ENCODE assay signal across 1 cellular context in the genomic region with DNA sequence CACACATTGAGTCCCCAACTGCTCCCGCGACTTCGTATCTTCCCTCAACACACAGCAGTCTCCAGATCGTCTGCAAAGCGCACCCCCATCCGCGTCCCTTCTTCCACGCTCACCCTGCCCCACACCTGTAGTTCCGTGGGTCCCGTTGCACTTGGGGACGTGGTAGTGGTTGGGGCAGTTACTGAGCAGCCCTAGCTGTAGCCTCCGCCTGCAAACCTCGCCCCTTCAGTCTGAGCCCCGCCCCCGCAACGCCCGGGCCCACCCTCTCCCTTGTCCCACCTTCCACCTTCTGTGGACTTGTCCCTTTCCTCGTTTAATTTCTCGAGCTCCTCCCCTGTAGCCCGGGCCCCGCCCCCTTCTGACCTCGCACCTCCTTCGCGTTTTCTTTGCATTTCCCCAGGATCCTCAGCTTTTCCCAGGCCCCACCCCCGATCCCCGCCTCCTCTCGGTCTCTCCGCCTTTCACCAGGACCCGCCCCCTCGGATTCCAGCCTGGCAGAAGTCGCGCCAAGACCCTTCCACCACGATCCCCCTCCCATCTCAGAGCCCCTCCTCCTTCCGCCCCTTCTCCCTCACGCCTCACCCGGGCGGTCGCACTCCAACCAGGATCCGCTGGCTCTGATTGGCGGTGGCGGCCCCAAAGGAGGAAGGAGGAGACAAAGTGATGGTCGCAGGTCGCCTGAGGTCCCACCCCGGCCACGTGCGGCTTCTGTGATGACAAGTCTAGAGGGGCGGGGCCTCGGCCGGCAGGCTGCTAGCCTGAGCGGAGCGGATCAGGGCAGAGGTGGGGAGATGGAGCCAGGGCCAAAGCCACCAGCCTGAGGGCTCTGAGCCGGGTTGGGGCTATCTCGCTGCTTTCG.
TF ChIP-seq lines count a peak whose summit lies in the region.

A gene with protein sequence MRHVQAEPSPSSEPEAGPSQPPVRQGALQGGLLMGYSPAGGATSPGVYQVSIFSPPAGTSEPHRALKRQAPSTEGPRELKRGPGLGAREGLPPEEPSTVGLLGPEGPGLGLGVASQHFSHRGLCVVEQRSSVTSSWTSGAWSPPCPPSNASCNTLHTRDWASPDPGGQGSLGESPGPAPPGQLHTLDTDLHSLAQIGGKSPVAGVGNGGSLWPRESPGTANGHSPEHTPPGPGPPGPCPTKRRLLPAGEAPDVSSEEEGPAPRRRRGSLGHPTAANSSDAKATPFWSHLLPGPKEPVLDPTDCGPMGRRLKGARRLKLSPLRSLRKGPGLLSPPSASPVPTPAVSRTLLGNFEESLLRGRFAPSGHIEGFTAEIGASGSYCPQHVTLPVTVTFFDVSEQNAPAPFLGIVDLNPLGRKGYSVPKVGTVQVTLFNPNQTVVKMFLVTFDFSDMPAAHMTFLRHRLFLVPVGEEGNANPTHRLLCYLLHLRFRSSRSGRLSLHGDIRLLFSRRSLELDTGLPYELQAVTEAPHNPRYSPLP (minus strand): TSS at position 183 of the 859 bp plus-strand sequence. CDS start 7,588 bp downstream, outside the sequence.

TF ChIP-seq in HepG2, 621 proteins besides CTCF, POLR2A, EP300 and RAD21 (continued from another document and continues in another):
- TF ChIP-seq, protein P1, sequence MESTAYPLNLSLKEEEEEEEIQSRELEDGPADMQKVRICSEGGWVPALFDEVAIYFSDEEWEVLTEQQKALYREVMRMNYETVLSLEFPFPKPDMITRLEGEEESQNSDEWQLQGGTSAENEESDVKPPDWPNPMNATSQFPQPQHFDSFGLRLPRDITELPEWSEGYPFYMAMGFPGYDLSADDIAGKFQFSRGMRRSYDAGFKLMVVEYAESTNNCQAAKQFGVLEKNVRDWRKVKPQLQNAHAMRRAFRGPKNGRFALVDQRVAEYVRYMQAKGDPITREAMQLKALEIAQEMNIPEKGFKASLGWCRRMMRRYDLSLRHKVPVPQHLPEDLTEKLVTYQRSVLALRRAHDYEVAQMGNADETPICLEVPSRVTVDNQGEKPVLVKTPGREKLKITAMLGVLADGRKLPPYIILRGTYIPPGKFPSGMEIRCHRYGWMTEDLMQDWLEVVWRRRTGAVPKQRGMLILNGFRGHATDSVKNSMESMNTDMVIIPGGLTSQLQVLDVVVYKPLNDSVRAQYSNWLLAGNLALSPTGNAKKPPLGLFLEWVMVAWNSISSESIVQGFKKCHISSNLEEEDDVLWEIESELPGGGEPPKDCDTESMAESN (CRISPR knock-in tag; conservative IDR thresholded peaks at IDR 0.05): no peak
- TF ChIP-seq PHF8 (CRISPR knock-in tag; IDR thresholded peaks at IDR 0.05) (no peak), MEF2D (CRISPR knock-in tag; IDR thresholded peaks at IDR 0.05) (peak; percentile 36; the same call in 1 of the 2 replicates), EED (CRISPR knock-in tag; IDR thresholded peaks at IDR 0.05) (no peak), RXRB (CRISPR knock-in tag; IDR thresholded peaks at IDR 0.05; ENCODE audit: borderline replicate concordance) (peak; percentile 23; the same call in 1 of the 2 replicates), RELA (CRISPR knock-in tag; IDR thresholded peaks at IDR 0.05) (no peak), SAP130 (CRISPR knock-in tag; IDR thresholded peaks at IDR 0.05; ENCODE audit: low read depth) (peak; percentile 74), ZNF230 (CRISPR knock-in tag; IDR thresholded peaks at IDR 0.05) (no peak), ZNF253 (CRISPR knock-in tag; IDR thresholded peaks at IDR 0.05; ENCODE audit: borderline replicate concordance) (no peak), MEIS1 (CRISPR knock-in tag; IDR thresholded peaks at IDR 0.05; ENCODE audit: borderline replicate concordance) (no peak), TCF12 (IDR thresholded peaks at IDR 0.05) (no peak), TCF12 (CRISPR knock-in tag; IDR thresholded peaks at IDR 0.05) (no peak), TOPORS (CRISPR knock-in tag; IDR thresholded peaks at IDR 0.05) (no peak), SRSF1 (optimal IDR thresholded peaks at IDR 0.05; ENCODE audit: low read depth, low read length) (no peak), ZSCAN30 (CRISPR knock-in tag; IDR thresholded peaks at IDR 0.05) (no peak), NONO (IDR thresholded peaks at IDR 0.05) (no peak), NONO (CRISPR knock-in tag; conservative IDR thresholded peaks at IDR 0.05) (0 out of 2 replicates have a peak, but pooled peaks have one; percentile 14), SP1 (IDR thresholded peaks at IDR 0.05) (0 out of 2 replicates have a peak, but pooled peaks have one; percentile 8), SP1 (CRISPR knock-in tag; IDR thresholded peaks at IDR 0.05) (0 out of 2 replicates have a peak, but pooled peaks have one; percentile 49), ZBTB20 (CRISPR knock-in tag; IDR thresholded peaks at IDR 0.05; ENCODE audit: borderline replicate concordance, low read depth) (no peak), ZNF761 (CRISPR knock-in tag; conservative IDR thresholded peaks at IDR 0.05) (no peak), SIN3A (IDR thresholded peaks at IDR 0.05; ENCODE audit: borderline replicate concordance, low read depth, low read length) (peak; percentile 32; the same call in 1 of the 2 replicates), IKZF1 (IDR thresholded peaks at IDR 0.05) (no peak), RNF2 (conservative IDR thresholded peaks at IDR 0.05; ENCODE audit: low read depth) (no peak; the same call in 1 of the 2 replicates), KLF16 (CRISPR knock-in tag; IDR thresholded peaks at IDR 0.05) (0 out of 4 replicates have a peak, but pooled peaks of 1 of the 2 experiments have one; percentile 28), ZNF251 (CRISPR knock-in tag; IDR thresholded peaks at IDR 0.05) (no peak), SSRP1 (CRISPR knock-in tag; IDR thresholded peaks at IDR 0.05) (no peak), PLRG1 (conservative IDR thresholded peaks at IDR 0.05) (no peak), ETV5 (CRISPR knock-in tag; IDR thresholded peaks at IDR 0.05; ENCODE audit: borderline replicate concordance) (no peak), ZNF441 (CRISPR knock-in tag; IDR thresholded peaks at IDR 0.05; ENCODE audit: borderline replicate concordance) (peak; percentile 75; the same call in 1 of the 2 replicates), KDM5B (CRISPR knock-in tag; IDR thresholded peaks at IDR 0.05; ENCODE audit: borderline replicate concordance) (no peak), HNRNPLL (IDR thresholded peaks at IDR 0.05; ENCODE audit: low read depth, low read length, poor library complexity, severe bottlenecking) (peak; percentile 70), ZSCAN31 (CRISPR knock-in tag; IDR thresholded peaks at IDR 0.05; ENCODE audit: low read depth) (peak; percentile 10; the same call in 1 of the 2 replicates), ZNF432 (CRISPR knock-in tag; IDR thresholded peaks at IDR 0.05; ENCODE audit: borderline replicate concordance) (no peak), ZNF776 (CRISPR knock-in tag; IDR thresholded peaks at IDR 0.05) (no peak), ONECUT2 (CRISPR knock-in tag; IDR thresholded peaks at IDR 0.05) (no peak)
- TF ChIP-seq, protein P2, sequence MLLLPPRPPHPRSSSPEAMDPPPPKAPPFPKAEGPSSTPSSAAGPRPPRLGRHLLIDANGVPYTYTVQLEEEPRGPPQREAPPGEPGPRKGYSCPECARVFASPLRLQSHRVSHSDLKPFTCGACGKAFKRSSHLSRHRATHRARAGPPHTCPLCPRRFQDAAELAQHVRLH (CRISPR knock-in tag; IDR thresholded peaks at IDR 0.05; ENCODE audit: borderline replicate concordance, low read depth): no peak
- TF ChIP-seq, protein P3, sequence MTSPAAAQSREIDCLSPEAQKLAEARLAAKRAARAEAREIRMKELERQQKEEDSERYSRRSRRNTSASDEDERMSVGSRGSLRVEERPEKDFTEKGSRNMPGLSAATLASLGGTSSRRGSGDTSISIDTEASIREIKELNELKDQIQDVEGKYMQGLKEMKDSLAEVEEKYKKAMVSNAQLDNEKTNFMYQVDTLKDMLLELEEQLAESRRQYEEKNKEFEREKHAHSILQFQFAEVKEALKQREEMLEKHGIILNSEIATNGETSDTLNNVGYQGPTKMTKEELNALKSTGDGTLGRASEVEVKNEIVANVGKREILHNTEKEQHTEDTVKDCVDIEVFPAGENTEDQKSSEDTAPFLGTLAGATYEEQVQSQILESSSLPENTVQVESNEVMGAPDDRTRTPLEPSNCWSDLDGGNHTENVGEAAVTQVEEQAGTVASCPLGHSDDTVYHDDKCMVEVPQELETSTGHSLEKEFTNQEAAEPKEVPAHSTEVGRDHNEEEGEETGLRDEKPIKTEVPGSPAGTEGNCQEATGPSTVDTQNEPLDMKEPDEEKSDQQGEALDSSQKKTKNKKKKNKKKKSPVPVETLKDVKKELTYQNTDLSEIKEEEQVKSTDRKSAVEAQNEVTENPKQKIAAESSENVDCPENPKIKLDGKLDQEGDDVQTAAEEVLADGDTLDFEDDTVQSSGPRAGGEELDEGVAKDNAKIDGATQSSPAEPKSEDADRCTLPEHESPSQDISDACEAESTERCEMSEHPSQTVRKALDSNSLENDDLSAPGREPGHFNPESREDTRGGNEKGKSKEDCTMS (CRISPR knock-in tag; conservative IDR thresholded peaks at IDR 0.05): no peak
- TF ChIP-seq, protein P4, sequence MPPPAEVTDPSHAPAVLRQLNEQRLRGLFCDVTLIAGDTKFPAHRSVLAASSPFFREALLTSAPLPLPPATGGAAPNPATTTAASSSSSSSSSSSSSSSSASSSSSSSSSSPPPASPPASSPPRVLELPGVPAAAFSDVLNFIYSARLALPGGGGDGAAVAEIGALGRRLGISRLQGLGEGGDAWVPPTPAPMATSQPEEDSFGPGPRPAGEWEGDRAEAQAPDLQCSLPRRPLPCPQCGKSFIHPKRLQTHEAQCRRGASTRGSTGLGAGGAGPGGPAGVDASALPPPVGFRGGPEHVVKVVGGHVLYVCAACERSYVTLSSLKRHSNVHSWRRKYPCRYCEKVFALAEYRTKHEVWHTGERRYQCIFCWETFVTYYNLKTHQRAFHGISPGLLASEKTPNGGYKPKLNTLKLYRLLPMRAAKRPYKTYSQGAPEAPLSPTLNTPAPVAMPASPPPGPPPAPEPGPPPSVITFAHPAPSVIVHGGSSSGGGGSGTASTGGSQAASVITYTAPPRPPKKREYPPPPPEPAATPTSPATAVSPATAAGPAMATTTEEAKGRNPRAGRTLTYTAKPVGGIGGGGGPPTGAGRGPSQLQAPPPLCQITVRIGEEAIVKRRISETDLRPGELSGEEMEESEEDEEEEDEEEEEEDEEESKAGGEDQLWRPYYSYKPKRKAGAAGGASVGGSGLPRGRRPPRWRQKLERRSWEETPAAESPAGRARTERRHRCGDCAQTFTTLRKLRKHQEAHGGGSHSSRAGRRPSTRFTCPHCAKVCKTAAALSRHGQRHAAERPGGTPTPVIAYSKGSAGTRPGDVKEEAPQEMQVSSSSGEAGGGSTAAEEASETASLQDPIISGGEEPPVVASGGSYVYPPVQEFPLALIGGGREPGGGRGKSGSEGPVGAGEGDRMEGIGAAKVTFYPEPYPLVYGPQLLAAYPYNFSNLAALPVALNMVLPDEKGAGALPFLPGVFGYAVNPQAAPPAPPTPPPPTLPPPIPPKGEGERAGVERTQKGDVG (CRISPR knock-in tag; IDR thresholded peaks at IDR 0.05; ENCODE audit: borderline replicate concordance): no peak
- TF ChIP-seq, protein P5, sequence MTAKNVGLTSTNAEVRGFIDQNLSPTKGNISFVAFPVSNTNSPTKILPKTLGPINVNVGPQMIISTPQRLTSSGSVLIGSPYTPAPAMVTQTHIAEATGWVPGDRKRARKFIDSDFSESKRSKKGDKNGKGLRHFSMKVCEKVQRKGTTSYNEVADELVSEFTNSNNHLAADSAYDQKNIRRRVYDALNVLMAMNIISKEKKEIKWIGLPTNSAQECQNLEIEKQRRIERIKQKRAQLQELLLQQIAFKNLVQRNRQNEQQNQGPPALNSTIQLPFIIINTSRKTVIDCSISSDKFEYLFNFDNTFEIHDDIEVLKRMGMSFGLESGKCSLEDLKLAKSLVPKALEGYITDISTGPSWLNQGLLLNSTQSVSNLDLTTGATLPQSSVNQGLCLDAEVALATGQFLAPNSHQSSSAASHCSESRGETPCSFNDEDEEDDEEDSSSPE (CRISPR knock-in tag; IDR thresholded peaks at IDR 0.05): peak; percentile 31; the same call in 1 of the 2 replicates
- TF ChIP-seq, protein P6, sequence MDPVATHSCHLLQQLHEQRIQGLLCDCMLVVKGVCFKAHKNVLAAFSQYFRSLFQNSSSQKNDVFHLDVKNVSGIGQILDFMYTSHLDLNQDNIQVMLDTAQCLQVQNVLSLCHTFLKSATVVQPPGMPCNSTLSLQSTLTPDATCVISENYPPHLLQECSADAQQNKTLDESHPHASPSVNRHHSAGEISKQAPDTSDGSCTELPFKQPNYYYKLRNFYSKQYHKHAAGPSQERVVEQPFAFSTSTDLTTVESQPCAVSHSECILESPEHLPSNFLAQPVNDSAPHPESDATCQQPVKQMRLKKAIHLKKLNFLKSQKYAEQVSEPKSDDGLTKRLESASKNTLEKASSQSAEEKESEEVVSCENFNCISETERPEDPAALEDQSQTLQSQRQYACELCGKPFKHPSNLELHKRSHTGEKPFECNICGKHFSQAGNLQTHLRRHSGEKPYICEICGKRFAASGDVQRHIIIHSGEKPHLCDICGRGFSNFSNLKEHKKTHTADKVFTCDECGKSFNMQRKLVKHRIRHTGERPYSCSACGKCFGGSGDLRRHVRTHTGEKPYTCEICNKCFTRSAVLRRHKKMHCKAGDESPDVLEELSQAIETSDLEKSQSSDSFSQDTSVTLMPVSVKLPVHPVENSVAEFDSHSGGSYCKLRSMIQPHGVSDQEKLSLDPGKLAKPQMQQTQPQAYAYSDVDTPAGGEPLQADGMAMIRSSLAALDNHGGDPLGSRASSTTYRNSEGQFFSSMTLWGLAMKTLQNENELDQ (CRISPR knock-in tag; IDR thresholded peaks at IDR 0.05; ENCODE audit: borderline replicate concordance): no peak
- TF ChIP-seq, protein P7, sequence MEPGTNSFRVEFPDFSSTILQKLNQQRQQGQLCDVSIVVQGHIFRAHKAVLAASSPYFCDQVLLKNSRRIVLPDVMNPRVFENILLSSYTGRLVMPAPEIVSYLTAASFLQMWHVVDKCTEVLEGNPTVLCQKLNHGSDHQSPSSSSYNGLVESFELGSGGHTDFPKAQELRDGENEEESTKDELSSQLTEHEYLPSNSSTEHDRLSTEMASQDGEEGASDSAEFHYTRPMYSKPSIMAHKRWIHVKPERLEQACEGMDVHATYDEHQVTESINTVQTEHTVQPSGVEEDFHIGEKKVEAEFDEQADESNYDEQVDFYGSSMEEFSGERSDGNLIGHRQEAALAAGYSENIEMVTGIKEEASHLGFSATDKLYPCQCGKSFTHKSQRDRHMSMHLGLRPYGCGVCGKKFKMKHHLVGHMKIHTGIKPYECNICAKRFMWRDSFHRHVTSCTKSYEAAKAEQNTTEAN (CRISPR knock-in tag; conservative IDR thresholded peaks at IDR 0.05): no peak
- TF ChIP-seq, protein P8, sequence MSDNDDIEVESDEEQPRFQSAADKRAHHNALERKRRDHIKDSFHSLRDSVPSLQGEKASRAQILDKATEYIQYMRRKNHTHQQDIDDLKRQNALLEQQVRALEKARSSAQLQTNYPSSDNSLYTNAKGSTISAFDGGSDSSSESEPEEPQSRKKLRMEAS (IDR thresholded peaks at IDR 0.05): peak; percentile 87
- TF ChIP-seq, protein P9, sequence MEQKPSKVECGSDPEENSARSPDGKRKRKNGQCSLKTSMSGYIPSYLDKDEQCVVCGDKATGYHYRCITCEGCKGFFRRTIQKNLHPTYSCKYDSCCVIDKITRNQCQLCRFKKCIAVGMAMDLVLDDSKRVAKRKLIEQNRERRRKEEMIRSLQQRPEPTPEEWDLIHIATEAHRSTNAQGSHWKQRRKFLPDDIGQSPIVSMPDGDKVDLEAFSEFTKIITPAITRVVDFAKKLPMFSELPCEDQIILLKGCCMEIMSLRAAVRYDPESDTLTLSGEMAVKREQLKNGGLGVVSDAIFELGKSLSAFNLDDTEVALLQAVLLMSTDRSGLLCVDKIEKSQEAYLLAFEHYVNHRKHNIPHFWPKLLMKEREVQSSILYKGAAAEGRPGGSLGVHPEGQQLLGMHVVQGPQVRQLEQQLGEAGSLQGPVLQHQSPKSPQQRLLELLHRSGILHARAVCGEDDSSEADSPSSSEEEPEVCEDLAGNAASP (CRISPR knock-in tag; IDR thresholded peaks at IDR 0.05; ENCODE audit: borderline replicate concordance): peak; percentile 74; the same call in 1 of the 2 replicates
